In genomic region chr2:236172238-236172865, GRCh38 we compare ENCODE assay signal across 1 cellular context.
TF ChIP-seq lines count a peak whose summit lies in the region.

No MANE protein-coding gene starts in this region.

TF ChIP-seq in WTC11, 78 proteins besides CTCF, POLR2A, EP300 and RAD21 (continued from another document):
- TF ChIP-seq GTF2I (CRISPR knock-in tag; conservative IDR thresholded peaks at IDR 0.05), result no peak
- TF ChIP-seq ZBTB43 (CRISPR knock-in tag; IDR thresholded peaks at IDR 0.05), result no peak
- no peak for TF ChIP-seq HMGXB4 (CRISPR knock-in tag; IDR thresholded peaks at IDR 0.05)
- no peak for TF ChIP-seq TEAD4 (CRISPR knock-in tag; IDR thresholded peaks at IDR 0.05)
- TF ChIP-seq TEAD1 (CRISPR knock-in tag; IDR thresholded peaks at IDR 0.05), result no peak
